In the genomic region with DNA sequence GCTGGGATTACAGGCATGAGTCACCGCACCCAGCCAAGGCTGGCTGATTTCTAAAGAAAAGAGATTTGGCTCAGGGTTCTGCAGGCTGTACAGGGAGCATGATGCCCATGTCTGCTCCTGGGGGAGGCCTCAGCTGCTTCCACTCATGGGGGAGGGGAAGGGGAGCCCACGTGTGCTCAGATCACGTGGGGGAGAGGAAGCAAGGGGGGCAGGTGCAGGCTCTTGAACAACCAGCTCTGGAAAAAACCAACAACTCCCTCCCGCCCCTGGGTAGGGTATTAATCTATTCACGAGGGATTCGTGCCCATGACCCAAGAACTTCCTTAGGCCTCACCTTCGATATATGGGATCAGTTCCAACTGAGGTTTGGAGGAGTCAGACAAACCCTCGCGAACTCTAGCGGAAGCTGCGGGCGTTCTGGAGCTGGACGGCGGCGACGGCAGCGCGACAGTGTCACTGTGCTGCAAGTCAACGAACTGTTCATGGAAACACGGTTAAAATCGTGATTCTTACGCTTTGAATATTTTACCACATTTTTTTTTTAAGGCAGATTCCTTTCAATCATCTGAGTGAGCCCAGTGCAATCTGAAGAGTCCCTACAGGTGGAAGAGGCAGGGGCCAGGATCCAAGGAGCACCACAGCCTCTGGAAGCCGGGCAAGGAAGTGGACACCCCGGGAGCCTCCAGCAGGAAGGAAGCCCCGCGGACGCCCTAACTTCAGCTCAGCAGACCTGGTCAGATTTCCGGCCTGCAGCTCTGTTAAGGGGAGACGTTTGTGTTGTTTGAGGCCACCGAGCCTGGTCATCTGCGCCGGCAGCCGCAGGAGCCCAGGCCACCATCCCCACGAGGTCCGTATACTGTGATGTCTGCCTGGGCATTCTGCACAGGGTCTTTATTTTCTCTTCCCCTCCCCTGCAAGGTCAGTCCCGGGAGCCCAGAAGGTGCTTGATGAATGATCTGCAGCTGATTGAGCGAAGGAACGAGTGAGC, we compare ENCODE assay signal across 14 cellular contexts.
"Had no signal": no experiment of that assay in that cellular context is flagged by ENCODE, and none has a peak within 500 bp of the region (broad histone marks: within the 10 kb centered on the region; RNA-seq: fewer than 3 reads in every experiment).

No MANE protein-coding gene starts in this region.

- ATAC-seq: activated T-cell treated with anti-CD3 and anti-CD28 coated beads, Interleukin-2, amount 50 U/mL, for 4 hours; left colon; naive thymus-derived CD4-positive, alpha-beta T cell; right lobe of liver; stimulated activated memory B cell treated with anti-CD40 and anti-IgM and Interleukin-4, amounts not matched to agents 10 μg/mL and 1 μg/mL and 100 μg/mL, for 72 hours had no signal

- H3K27me3 ChIP-seq: right lobe of liver, tibial artery had no signal

- H3K9me3 ChIP-seq: prostate gland, right lobe of liver had no signal

- DNase-seq: activated CD4-positive, alpha-beta memory T cell treated with anti-CD3 and anti-CD28 coated beads for 36 hours; activated gamma-delta T cell; activated naive CD8-positive, alpha-beta T cell treated with anti-CD3 and anti-CD28 coated beads for 36 hours; activated T-cell treated with anti-CD3 and anti-CD28 coated beads, Interleukin-2, amount 50 U/mL, for 4 hours; anterior cingulate cortex; foreskin melanocyte; head of caudate nucleus; left colon; naive thymus-derived CD4-positive, alpha-beta T cell; nucleus accumbens; tibial artery had no signal

- H3K27ac ChIP-seq: prostate gland, right lobe of liver, tibial artery had no signal

- H3K4me1 ChIP-seq: prostate gland, right lobe of liver, tibial artery had no signal

- H3K4me3 ChIP-seq: prostate gland, right lobe of liver, tibial artery had no signal

- H3K36me3 ChIP-seq: prostate gland, right lobe of liver had no signal
